8 cellular contexts compared by ENCODE assay signal in the genomic region with DNA sequence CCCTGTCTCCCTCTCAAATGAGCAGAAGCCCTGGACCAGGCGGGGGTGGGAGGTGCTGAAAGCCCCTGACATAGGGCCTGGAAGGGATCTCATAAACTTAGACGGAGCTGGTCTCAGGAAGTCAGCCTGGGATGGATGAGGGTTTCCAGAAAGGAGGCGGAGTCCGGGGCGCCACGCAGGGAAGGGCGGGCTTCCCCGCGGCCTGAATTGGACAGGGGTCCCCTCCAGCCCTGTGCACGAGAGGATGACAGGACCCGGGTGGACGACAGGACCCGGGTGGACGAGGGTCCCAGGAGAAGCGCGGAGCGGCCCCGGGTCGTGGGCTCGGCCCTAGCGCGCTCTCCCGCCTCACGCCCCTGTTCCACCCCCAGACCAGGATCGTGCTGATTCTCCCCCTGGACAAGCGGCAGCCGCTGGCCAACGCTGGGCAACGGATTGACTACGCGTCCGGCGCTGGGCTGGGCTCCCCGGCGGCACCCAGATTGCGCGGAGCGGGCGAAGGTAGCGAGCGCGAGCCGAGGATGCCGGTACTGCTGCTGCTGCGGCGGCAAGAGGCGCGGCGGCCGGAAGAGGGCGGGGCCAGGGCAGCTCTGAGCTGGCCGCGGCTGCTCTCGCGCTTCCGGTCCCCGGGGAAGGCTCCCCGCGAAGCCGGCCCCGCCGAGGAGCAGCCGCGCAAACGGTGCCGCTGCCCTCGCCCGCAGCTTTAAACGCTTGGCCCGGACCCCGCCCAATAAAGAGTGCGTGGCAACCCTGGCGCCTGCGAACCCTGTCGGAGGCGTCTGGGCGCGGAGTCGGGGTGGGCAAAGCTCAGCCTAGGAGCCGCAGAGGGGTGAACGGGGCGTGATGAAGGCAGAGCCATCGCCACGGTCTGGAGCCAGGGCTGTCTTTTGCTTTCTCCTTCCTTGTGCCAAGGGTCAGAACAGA. TPM values are rescaled to one million over a fixed set of nuclear protein-coding genes. Genes with fewer than 3 reads are reported as not detected.
DNase-seq lines count a peak whose midpoint lies in the region; ATAC-seq, FAIRE-seq and TF ChIP-seq lines count a peak whose summit lies in the region.

No MANE protein-coding gene starts in this region.

- peaks cover 29% of the 10 kb centered on the region for H3K4me1 Mint-ChIP-seq in central memory CD8-positive, alpha-beta T cell

- peak overlapping the region; percentile 84 for H3K4me3 Mint-ChIP-seq in central memory CD8-positive, alpha-beta T cell

- peak overlapping the region; percentile 30 to 82 for H3K9ac ChIP-seq in kidney (ENCODE audit: low read length in 2 of 2)

- peak; percentile 45 for ATAC-seq in HG02885 (IDR thresholded peaks at IDR 0.05; ENCODE audit: poor library complexity, unreplicated experiment)
- peak; percentile 64 for ATAC-seq in central memory CD8-positive, alpha-beta T cell (replicated peaks; ENCODE audit: extremely low read depth, poor library complexity, severe bottlenecking)
- ATAC-seq in GM21367 (IDR thresholded peaks at IDR 0.05; ENCODE audit: unreplicated experiment) = no peak

- DNase-seq in GM12865 (ENCODE audit: low read depth) (peak; percentile 92), NCI-H345 treated with DMSO at 0.1 percent for 48 hours (lab: John Stamatoyannopoulos, UW; ENCODE audit: unreplicated experiment) (peak; percentile 74), kidney (peak; percentile 96)
- DNase-seq in activated CD4-positive, CD25-positive, alpha-beta regulatory T cell treated with anti-CD3 and anti-CD28 coated beads, Interleukin-2, amount 50 U/mL, for 72 hours = peak; percentile 89
- peak; percentile 63 to 64 for DNase-seq in central memory CD8-positive, alpha-beta T cell (ENCODE audit: low spot score in 2 of 2)
- DNase-seq in stimulated activated CD4-positive, alpha-beta T cell treated with anti-CD3 and anti-CD28 coated beads, Interleukin-15, amount 100 ng/mL, for 24 hours = peak; percentile 91

- peak overlapping the region; percentile 59 to 91 for H3K27ac ChIP-seq in kidney (ENCODE audit: low read depth in 2 of 2, low read length in 2 of 2)

- H3K27ac Mint-ChIP-seq in central memory CD8-positive, alpha-beta T cell (ENCODE audit: low read depth) = peak overlapping the region; percentile 77

- peaks cover 16% of the 10 kb centered on the region for H3K36me3 Mint-ChIP-seq in central memory CD8-positive, alpha-beta T cell (ENCODE audit: insufficient read depth)

- FAIRE-seq in kidney (lab: Jason Lieb, UNC) = no peak

- H3K9me3 Mint-ChIP-seq in central memory CD8-positive, alpha-beta T cell = no peaks in the 10 kb centered on the region

- no peaks in the 10 kb centered on the region for H3K27me3 Mint-ChIP-seq in central memory CD8-positive, alpha-beta T cell

- no peaks in the 10 kb centered on the region for H3K9me3 ChIP-seq in kidney (ENCODE audit: control insufficient read depth in 1 of 2, low read length in 2 of 2)

- intact Hi-C loops in kidney (cut with DNase I) = no loop called here

- peaks cover 13 to 22% of the 10 kb centered on the region in 2 donors for H3K4me1 ChIP-seq in kidney (ENCODE audit: control insufficient read depth in 1 of 2, insufficient read depth in 1 of 2, low read depth in 1 of 2, low read length in 2 of 2)

- H3K4me3 ChIP-seq in GM12865 (ENCODE audit: low read depth, low read length) (peak overlapping the region; percentile 78), kidney (ENCODE audit: low read length in 2 of 2) (peak overlapping the region; percentile 70 to 75)

- H3K36me3 ChIP-seq in kidney (ENCODE audit: control insufficient read depth in 1 of 2, insufficient read depth in 2 of 2, low read length in 2 of 2) = no peaks in the 10 kb centered on the region

- no peak for TF ChIP-seq CTCF in GM12865 (IDR thresholded peaks at IDR 0.05; ENCODE audit: insufficient read depth, low read depth, low read length, missing control alignments)
- peak; percentile 9 for TF ChIP-seq CTCF in kidney (IDR thresholded peaks at IDR 0.05; ENCODE audit: borderline replicate concordance, extremely low read depth, insufficient read depth)

RNA-seq across cellular contexts. Expression of gene C20orf144, which starts 1.3 kb away (rescaled TPM):
- 0.16 TPM for total RNA-seq in kidney
- not detected for polyA plus RNA-seq in kidney (ENCODE audit: insufficient read depth, low read depth, low replicate concordance)

RNA-seq across cellular contexts. Expression of gene ACTL10, which starts 3.3 kb away (rescaled TPM):
- 3.0 TPM for total RNA-seq in kidney
- 1.7 TPM for polyA plus RNA-seq in kidney (ENCODE audit: insufficient read depth, low read depth, low replicate concordance)

RNA-seq across cellular contexts. Expression of gene NECAB3, which starts 10.8 kb away (rescaled TPM):
- 19.7 TPM for total RNA-seq in kidney
- polyA plus RNA-seq in kidney (ENCODE audit: insufficient read depth, low read depth, low replicate concordance) = 35.6 TPM

RNA-seq across cellular contexts. Expression of gene E2F1, which starts 22.8 kb away (rescaled TPM):
- total RNA-seq in kidney = 1.5 TPM
- polyA plus RNA-seq in kidney (ENCODE audit: insufficient read depth, low read depth, low replicate concordance) = 0.90 TPM

RNA-seq across cellular contexts. Expression of gene PXMP4, which starts 56.7 kb away (rescaled TPM):
- 11.6 TPM for total RNA-seq in kidney
- polyA plus RNA-seq in kidney (ENCODE audit: insufficient read depth, low read depth, low replicate concordance) = 9.8 TPM
